6 cellular contexts compared by ENCODE assay signal in genomic region chr1:233686653-233687052, GRCh38.
A peak's percentile ranks its signal among the peaks of the same experiment; 100 is the strongest.
DNase-seq lines count a peak whose midpoint lies in the region; TF ChIP-seq lines count a peak whose summit lies in the region.
"Not testable (repeated sequence)": the region's sequence is repeated elsewhere in the genome, so short reads cannot be mapped to it uniquely, and the experiment has no call there.

No MANE protein-coding gene starts in this region.

- not testable (repeated sequence) for BruUV-seq in PC-9 (replicated peaks; lab: Mats Ljungman, UMichigan)

- not testable (repeated sequence) for H3K27me3 Mint-ChIP-seq in endodermal cell (ENCODE audit: insufficient read depth)

- H3K27me3 ChIP-seq in H7 (ENCODE audit: control insufficient read depth, insufficient read depth, low read length); HUES6 (ENCODE audit: control insufficient read depth, insufficient read depth, low read length); PC-9 (ENCODE audit: insufficient read depth, low read depth); endodermal cell (ENCODE audit: control insufficient read depth, insufficient read depth, low read length, poor library complexity, severe bottlenecking); trophoblast cell (ENCODE audit: insufficient read depth, low read length): not testable (repeated sequence)

- H3K4me1 ChIP-seq in HUES6 (ENCODE audit: control insufficient read depth, insufficient read depth, low read length) (peaks cover 41% of the 10 kb centered on the region), PC-9 (replicated peaks; ENCODE audit: insufficient read depth) (peaks cover 55% of the 10 kb centered on the region)
- not testable (repeated sequence) for H3K4me1 ChIP-seq in endodermal cell (ENCODE audit: control insufficient read depth, insufficient read depth, low read length); trophoblast cell (ENCODE audit: control insufficient read depth in 1 of 2, insufficient read depth in 2 of 2, low read length in 2 of 2)

- not testable (repeated sequence) for H4K8ac ChIP-seq in trophoblast cell (ENCODE audit: low read depth, low read length)

- not testable (repeated sequence) for H2BK5ac ChIP-seq in trophoblast cell (ENCODE audit: low read depth, low read length, poor library complexity)

- peak overlapping the region; percentile 81 for H3K9ac ChIP-seq in HUES6 (ENCODE audit: low read length)
- not testable (repeated sequence) for H3K9ac ChIP-seq in endodermal cell (ENCODE audit: extremely low read depth, low read length, poor library complexity, severe bottlenecking); trophoblast cell (ENCODE audit: low read length)

- peak; percentile 39 for DNase-seq in ELF-1 (ENCODE audit: low read depth, low spot score)
- not testable (repeated sequence) for DNase-seq in H7, PC-9, endodermal cell
- peak; percentile 51 to 54 for DNase-seq in trophoblast cell

- not testable (repeated sequence) for H3K36me3 ChIP-seq in H7 (replicated peaks; ENCODE audit: control insufficient read depth, insufficient read depth, low read length); HUES6 (ENCODE audit: control insufficient read depth, insufficient read depth, low read length); PC-9 (ENCODE audit: low read depth); endodermal cell (ENCODE audit: control insufficient read depth, insufficient read depth, low read length); trophoblast cell (ENCODE audit: control insufficient read depth in 1 of 2, insufficient read depth in 2 of 2, low read length in 2 of 2)

- not testable (repeated sequence) for H3K36me3 Mint-ChIP-seq in endodermal cell (ENCODE audit: low read depth)

- not testable (repeated sequence) for H2AFZ ChIP-seq in PC-9; trophoblast cell (ENCODE audit: insufficient read depth, low read length, poor library complexity)

- peak overlapping the region; percentile 93 for H3K27ac Mint-ChIP-seq in endodermal cell

- peaks cover 19% of the 10 kb centered on the region for H3F3A ChIP-seq in PC-9 (ENCODE audit: insufficient read depth, low read depth)

- H3K18ac ChIP-seq in trophoblast cell (ENCODE audit: low read length), result not testable (repeated sequence)

- peaks cover 86% of the 10 kb centered on the region for H3K4me1 Mint-ChIP-seq in endodermal cell

- H4K91ac ChIP-seq in trophoblast cell (ENCODE audit: low read depth, low read length), result not testable (repeated sequence)

- H3K9me2 ChIP-seq in PC-9 (ENCODE audit: insufficient read depth), result not testable (repeated sequence)

- peak overlapping the region; percentile 71 for H3K4me3 Mint-ChIP-seq in endodermal cell

- H3K4ac ChIP-seq in trophoblast cell (ENCODE audit: low read depth, low read length), result not testable (repeated sequence)

- CTCF ChIA-PET in PC-9 (lab: Charles Lee), result not testable (repeated sequence)

- H3K9me3 Mint-ChIP-seq in endodermal cell, result not testable (repeated sequence)

- TF ChIP-seq CTCF in PC-9 (conservative IDR thresholded peaks at IDR 0.05); endodermal cell (conservative IDR thresholded peaks at IDR 0.05): not testable (repeated sequence)

- not testable (repeated sequence) for H3K23ac ChIP-seq in trophoblast cell (ENCODE audit: low read length)

- not testable (repeated sequence) for H3K79me2 ChIP-seq in PC-9 (ENCODE audit: low read depth); trophoblast cell (ENCODE audit: control insufficient read depth, insufficient read depth, low read length, poor library complexity)

- not testable (repeated sequence) for H3K9me3 ChIP-seq in HUES6 (ENCODE audit: control insufficient read depth, insufficient read depth, low read depth, low read length); PC-9 (ENCODE audit: insufficient read depth, low read depth); endodermal cell (ENCODE audit: control insufficient read depth, low read length); trophoblast cell (ENCODE audit: insufficient read depth, low read depth, low read length)

- H4K12ac ChIP-seq in trophoblast cell (ENCODE audit: low read depth, low read length), result not testable (repeated sequence)

- H3K14ac ChIP-seq in trophoblast cell (ENCODE audit: low read length), result not testable (repeated sequence)

- H4K20me1 ChIP-seq in PC-9 (ENCODE audit: insufficient read depth), result not testable (repeated sequence)

- not testable (repeated sequence) for H3K79me1 ChIP-seq in trophoblast cell (ENCODE audit: low read length)

- not testable (repeated sequence) for H2BK12ac ChIP-seq in trophoblast cell (ENCODE audit: low read length)

- WGBS in endodermal cell (ENCODE audit: insufficient coverage in 1 of 2, insufficient read length in 1 of 2), 2 experiments, result 88% methylated on average over 11 of the region's 11 CpGs; no CpG with 5 or more reads in 1 of the 2 experiments
- WGBS in trophoblast cell (ENCODE audit: extremely low coverage, insufficient coverage, insufficient read length), result no CpG with 5 or more reads among the region's 11 CpGs

- H3K4me3 ChIP-seq in H7 (ENCODE audit: insufficient read depth, low read depth, low read length) (peak overlapping the region; percentile 2; the same call in 1 of the 2 replicates), HUES6 (ENCODE audit: low read depth, low read length) (peak overlapping the region; percentile 59), PC-9 (peak overlapping the region; percentile 40; the same call in 1 of the 2 replicates)
- H3K4me3 ChIP-seq in endodermal cell (ENCODE audit: low read length); trophoblast cell (ENCODE audit: low read depth, low read length): not testable (repeated sequence)

- H2AK5ac ChIP-seq in trophoblast cell (ENCODE audit: low read length), result not testable (repeated sequence)

- H3K4me2 ChIP-seq in PC-9, result peak overlapping the region; percentile 73
- not testable (repeated sequence) for H3K4me2 ChIP-seq in trophoblast cell (ENCODE audit: low read length)

- POLR2A ChIA-PET in PC-9 (lab: Charles Lee; ENCODE audit: unreplicated experiment), result not testable (repeated sequence)

- not testable (repeated sequence) for H3K27ac ChIP-seq in HUES6 (ENCODE audit: low read depth, low read length); endodermal cell (ENCODE audit: low read depth, low read length); trophoblast cell (ENCODE audit: low read depth, low read length)
- peak overlapping the region; percentile 34; the same call in 1 of the 2 replicates for H3K27ac ChIP-seq in PC-9

- intact Hi-C loops in PC-9 (cut with micrococcal nuclease; ENCODE audit: unreplicated experiment), result not testable (repeated sequence)

- not testable (repeated sequence) for H2BK120ac ChIP-seq in trophoblast cell (ENCODE audit: insufficient read depth, low read length, poor library complexity)
